ENCODE assay signal across 14 cellular contexts in genomic region chr1:94743866-94744265, GRCh38.
DNase-seq lines count a peak whose midpoint lies in the region; ATAC-seq and TF ChIP-seq lines count a peak whose summit lies in the region.
"Had no signal": no experiment of that assay in that cellular context is flagged by ENCODE, and none has a peak within 500 bp of the region (broad histone marks: within the 10 kb centered on the region; RNA-seq: fewer than 3 reads in every experiment).

No MANE protein-coding gene starts in this region.

- intact Hi-C loops in prostate gland (cut with DNase I) = loop anchor here (5.0 kb wide), 1 partner anchor 38 kb away; no protein-coding TSS in a partner anchor
- intact Hi-C loops in activated CD4-positive, alpha-beta memory T cell treated with anti-CD3 and anti-CD28 coated beads for 36 hours (cut with micrococcal nuclease) = no loop called here
- intact Hi-C loops in Caco-2 (cut with micrococcal nuclease; ENCODE audit: unreplicated experiment) = loop anchor here (5.0 kb wide), 1 partner anchor 58 kb away; no protein-coding TSS in a partner anchor

- CTCF ChIA-PET in activated CD4-positive, alpha-beta memory T cell treated with anti-CD3 and anti-CD28 coated beads for 36 hours (lab: Charles Lee) = interaction anchor here (0.7 kb wide), 1 partner anchor 49 kb away, joined by 3 read pairs; no protein-coding TSS in a partner anchor
- CTCF ChIA-PET in Caco-2 (lab: Charles Lee) = no interaction called here

- H3K27ac ChIP-seq in fibroblast of lung (ENCODE audit: insufficient read depth, low read length) = no peak overlapping the region
- H3K27ac ChIP-seq in prostate gland = peak overlapping the region; percentile 82 to 83
- H3K27ac ChIP-seq: heart right ventricle, lower lobe of right lung had no signal

- H3K36me3 Mint-ChIP-seq in HFFc6 (ENCODE audit: low read depth) (peaks cover 4% of the 10 kb centered on the region; the same call in 1 of the 2 replicates), Caco-2 (ENCODE audit: insufficient read depth, unreplicated experiment) (no peaks in the 10 kb centered on the region)
- H3K36me3 Mint-ChIP-seq in activated CD4-positive, alpha-beta memory T cell treated with anti-CD3 and anti-CD28 coated beads for 36 hours = no peaks in the 10 kb centered on the region
- H3K36me3 Mint-ChIP-seq: CD14-positive monocyte had no signal

- H4K20me1 ChIP-seq in fibroblast of lung (ENCODE audit: control insufficient read depth, extremely low read depth, insufficient read depth, low read length) = no peaks in the 10 kb centered on the region

- TF ChIP-seq POLR2A in prostate gland (IDR thresholded peaks at IDR 0.05) = no peak

- TF ChIP-seq CTCF in HFFc6 (IDR thresholded peaks at IDR 0.05) (no peak), fibroblast of lung (conservative IDR thresholded peaks at IDR 0.05 in 1 of 2, IDR thresholded peaks at IDR 0.05 in 1 of 2; ENCODE audit: low read depth in 1 of 2, low read length in 2 of 2) (no peak), prostate gland (IDR thresholded peaks at IDR 0.05) (no peak), Caco-2 (IDR thresholded peaks at IDR 0.05; ENCODE audit: insufficient read depth in 1 of 2, low read depth in 1 of 2, low read length in 1 of 2, severe bottlenecking in 1 of 2, unreplicated experiment in 1 of 2) (no peak)

- peaks cover 10% of the 10 kb centered on the region for H3K4me1 ChIP-seq in fibroblast of lung (ENCODE audit: control insufficient read depth, extremely low read depth, insufficient read depth, low read length)
- H3K4me1 ChIP-seq in prostate gland (replicated peaks) = peaks cover 7% of the 10 kb centered on the region
- no peaks in the 10 kb centered on the region for H3K4me1 ChIP-seq in Caco-2

- H3K4me2 ChIP-seq in fibroblast of lung (ENCODE audit: extremely low read depth, insufficient read depth, low read length) = no peak overlapping the region

- H3K27ac Mint-ChIP-seq in HFFc6 (peak overlapping the region; percentile 60), Caco-2 (ENCODE audit: unreplicated experiment) (no peak overlapping the region)
- no peak overlapping the region for H3K27ac Mint-ChIP-seq in activated CD4-positive, alpha-beta memory T cell treated with anti-CD3 and anti-CD28 coated beads for 36 hours

- no peak overlapping the region for H3K9ac ChIP-seq in fibroblast of lung (ENCODE audit: insufficient read depth, low read length)

- H3K27me3 Mint-ChIP-seq in HFFc6 (ENCODE audit: insufficient read depth) (peaks cover 2% of the 10 kb centered on the region), Caco-2 (ENCODE audit: insufficient read depth, unreplicated experiment) (no peaks in the 10 kb centered on the region)
- H3K27me3 Mint-ChIP-seq in activated CD4-positive, alpha-beta memory T cell treated with anti-CD3 and anti-CD28 coated beads for 36 hours = peaks cover 5% of the 10 kb centered on the region
- H3K27me3 Mint-ChIP-seq: progenitor cell of endocrine pancreas had no signal

- ATAC-seq in HG02970 (IDR thresholded peaks at IDR 0.05; ENCODE audit: low FRiP score, unreplicated experiment) = no peak

- H3K36me3 ChIP-seq in fibroblast of lung (ENCODE audit: control insufficient read depth, insufficient read depth, low read length) = no peaks in the 10 kb centered on the region
- no peaks in the 10 kb centered on the region for H3K36me3 ChIP-seq in prostate gland
- no peaks in the 10 kb centered on the region; the same call in 1 of the 2 replicates for H3K36me3 ChIP-seq in Caco-2 (ENCODE audit: control insufficient read depth, insufficient read depth, low read length)
- H3K36me3 ChIP-seq: adrenal gland, heart right ventricle, lower lobe of right lung had no signal

- no peaks in the 10 kb centered on the region for H3K27me3 ChIP-seq in fibroblast of lung (ENCODE audit: control insufficient read depth, insufficient read depth, low read length)
- H3K27me3 ChIP-seq in prostate gland (replicated peaks; ENCODE audit: insufficient read depth) = no peaks in the 10 kb centered on the region
- no peaks in the 10 kb centered on the region for H3K27me3 ChIP-seq in Caco-2 (replicated peaks; ENCODE audit: control insufficient read depth, insufficient read depth, low read length)
- H3K27me3 ChIP-seq: adrenal gland, heart right ventricle had no signal

- H3K4me3 Mint-ChIP-seq in HFFc6 = no peak overlapping the region
- H3K4me3 Mint-ChIP-seq in activated CD4-positive, alpha-beta memory T cell treated with anti-CD3 and anti-CD28 coated beads for 36 hours = no peak overlapping the region
- no peak overlapping the region for H3K4me3 Mint-ChIP-seq in Caco-2 (ENCODE audit: unreplicated experiment)
- H3K4me3 Mint-ChIP-seq: CD14-positive monocyte had no signal

- no TSS peak for BruUV-seq in Caco-2 (replicated peaks; lab: Mats Ljungman, UMichigan)

- H3K4me3 ChIP-seq in fibroblast of lung (replicated peaks in 1 of 4; ENCODE audit: control extremely low read depth in 1 of 4, insufficient read depth in 1 of 4, low read depth in 3 of 4, low read length in 4 of 4) = no peak overlapping the region
- H3K4me3 ChIP-seq in prostate gland = no peak overlapping the region
- H3K4me3 ChIP-seq in Caco-2 (ENCODE audit: low read depth, low read length) = no peak overlapping the region
- H3K4me3 ChIP-seq: adrenal gland, heart right ventricle, lower lobe of right lung had no signal

- DNase-seq in HFFc6 (no peak), NCI-H524 (lab: John Stamatoyannopoulos, UW) (peak; percentile 55 to 80), fibroblast of lung (ENCODE audit: low read depth in 2 of 2) (peak; percentile 16 to 73), prostate gland (ENCODE audit: low spot score) (peak; percentile 85), kidney tubule cell (ENCODE audit: low spot score) (no peak), Caco-2 (no peak)
- DNase-seq in activated CD4-positive, alpha-beta memory T cell treated with anti-CD3 and anti-CD28 coated beads for 36 hours = no peak
- DNase-seq: adrenal gland, GF-D8, heart right ventricle, lower lobe of right lung had no signal

- H3K4me1 Mint-ChIP-seq in HFFc6 (ENCODE audit: low read depth) = peaks cover 72% of the 10 kb centered on the region
- no peaks in the 10 kb centered on the region for H3K4me1 Mint-ChIP-seq in activated CD4-positive, alpha-beta memory T cell treated with anti-CD3 and anti-CD28 coated beads for 36 hours (ENCODE audit: low read depth)
- H3K4me1 Mint-ChIP-seq in Caco-2 (ENCODE audit: low read depth, unreplicated experiment) = no peaks in the 10 kb centered on the region

- no peaks in the 10 kb centered on the region for H3K9me3 ChIP-seq in fibroblast of lung (ENCODE audit: control insufficient read depth, insufficient read depth, low read depth, low read length)
- no peaks in the 10 kb centered on the region for H3K9me3 ChIP-seq in prostate gland
- no peaks in the 10 kb centered on the region for H3K9me3 ChIP-seq in Caco-2
- H3K9me3 ChIP-seq: adrenal gland, lower lobe of right lung had no signal

- POLR2A ChIA-PET in activated CD4-positive, alpha-beta memory T cell treated with anti-CD3 and anti-CD28 coated beads for 36 hours (lab: Charles Lee) = no interaction called here
- POLR2A ChIA-PET in Caco-2 (lab: Charles Lee) = no interaction called here

- H3K79me2 ChIP-seq in fibroblast of lung (ENCODE audit: control insufficient read depth, insufficient read depth, low read length) = no peaks in the 10 kb centered on the region

- H2AFZ ChIP-seq in fibroblast of lung (ENCODE audit: low read length) = no peak overlapping the region

- H3K9me3 Mint-ChIP-seq in HFFc6 (no peaks in the 10 kb centered on the region), Caco-2 (ENCODE audit: unreplicated experiment) (no peaks in the 10 kb centered on the region)
- peaks cover 2% of the 10 kb centered on the region for H3K9me3 Mint-ChIP-seq in activated CD4-positive, alpha-beta memory T cell treated with anti-CD3 and anti-CD28 coated beads for 36 hours

- 10% methylated on average over 1 of the region's 1 CpG for WGBS in prostate gland

Comparison
In these comparisons a context has a peak if more than half of its experiments do, and no peak if none do; other contexts are left out.
1. DNase-seq: peak in NCI-H524 (2 of 2), fibroblast of lung (2 of 2) and prostate gland (single experiment); none in HFFc6 (single experiment), activated CD4-positive, alpha-beta memory T cell treated with anti-CD3 and anti-CD28 coated beads for 36 hours (single experiment), kidney tubule cell (single experiment) and Caco-2 (0 of 2).